In the genomic region with DNA sequence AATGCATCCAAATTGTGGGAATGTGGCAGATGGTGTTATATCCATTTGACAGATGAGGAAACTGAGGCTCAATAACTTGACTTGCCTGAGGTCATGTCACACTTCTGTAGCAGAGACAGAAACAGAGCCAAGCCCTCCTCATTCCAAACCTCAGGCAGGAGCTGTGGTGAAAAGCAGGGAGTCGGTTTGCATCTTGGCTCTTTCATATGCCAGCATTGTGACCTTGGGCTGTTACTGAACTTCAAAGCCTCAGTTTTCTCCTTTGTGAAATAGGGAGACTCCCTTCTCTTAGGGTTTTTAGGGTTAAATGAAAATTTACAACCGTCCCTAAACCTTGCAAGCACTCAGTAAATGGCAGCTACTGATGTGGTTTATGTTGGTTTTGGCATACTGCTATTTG, we compare ENCODE assay signal across 19 cellular contexts.
A peak's percentile ranks its signal among the peaks of the same experiment; 100 is the strongest.
DNase-seq lines count a peak whose midpoint lies in the region; ATAC-seq, FAIRE-seq and TF ChIP-seq lines count a peak whose summit lies in the region.
"Had no signal": no experiment of that assay in that cellular context is flagged by ENCODE, and none has a peak within 500 bp of the region (broad histone marks: within the 10 kb centered on the region; RNA-seq: fewer than 3 reads in every experiment).

No MANE protein-coding gene starts in this region.

- no peak for TF ChIP-seq POLR2A in K562 (conservative IDR thresholded peaks at IDR 0.05)

- CTCF ChIA-PET in CD4-positive, alpha-beta T cell (lab: Charles Lee): interaction anchor here (1.2 kb wide), 1 partner anchor 95 kb away, joined by 3 read pairs; a partner anchor contains a TSS
- CTCF ChIA-PET in K562 (lab: Yijun Ruan, JAX; ENCODE audit: low intra/inter-chr PET ratio): no interaction called here

- no peak for TF ChIP-seq CTCF in CD4-positive, alpha-beta T cell (IDR thresholded peaks at IDR 0.05)
- TF ChIP-seq CTCF in K562 (IDR thresholded peaks at IDR 0.05 in 2 of 3, conservative IDR thresholded peaks at IDR 0.05 in 1 of 3; ENCODE audit: insufficient read depth in 2 of 3, low read depth in 1 of 3, low read length in 3 of 3) (no peak), osteocyte (IDR thresholded peaks at IDR 0.05) (no peak)

- 17% methylated on average over 2 of the region's 2 CpGs for WGBS in K562 (ENCODE audit: insufficient coverage, low coverage, missing lambda C conversion rate)
- WGBS in GM23248 (ENCODE audit: low coverage in 1 of 2, low lambda C conversion rate in 2 of 2, missing lambda C conversion rate in 2 of 2), 2 experiments: 15 to 19% methylated on average over 2 of the region's 2 CpGs

- no peaks in the 10 kb centered on the region for H3K27me3 Mint-ChIP-seq in CD4-positive, alpha-beta T cell
- peaks cover 2% of the 10 kb centered on the region for H3K27me3 Mint-ChIP-seq in osteocyte (ENCODE audit: unreplicated experiment)
- H3K27me3 Mint-ChIP-seq: CD8-positive, alpha-beta memory T cell had no signal

- no peaks in the 10 kb centered on the region for H3K27me3 ChIP-seq in CD4-positive, alpha-beta T cell (ENCODE audit: control insufficient read depth, insufficient read depth, low read length)
- no peaks in the 10 kb centered on the region for H3K27me3 ChIP-seq in HUES48 (ENCODE audit: control insufficient read depth, insufficient read depth, low read length)
- no peaks in the 10 kb centered on the region for H3K27me3 ChIP-seq in K562 (ENCODE audit: control insufficient read depth in 2 of 2, insufficient read depth in 2 of 2, low read length in 2 of 2)
- H3K27me3 ChIP-seq in iPS-20b (ENCODE audit: insufficient read depth, low read length): no peaks in the 10 kb centered on the region
- no peaks in the 10 kb centered on the region for H3K27me3 ChIP-seq in GM23248 (replicated peaks; ENCODE audit: insufficient read depth)
- H3K27me3 ChIP-seq: BE2C had no signal

- H3K4me2 ChIP-seq in K562 (ENCODE audit: insufficient read depth, low read length) (no peak overlapping the region), GM23248 (ENCODE audit: unreplicated experiment) (no peak overlapping the region)
- H3K4me2 ChIP-seq: A549 had no signal

- H3K9me2 ChIP-seq in GM23248 (ENCODE audit: insufficient read depth): no peaks in the 10 kb centered on the region

- H4K20me1 ChIP-seq in K562 (replicated peaks; ENCODE audit: control insufficient read depth, insufficient read depth, low read length) (no peaks in the 10 kb centered on the region), GM23248 (ENCODE audit: insufficient read depth) (no peaks in the 10 kb centered on the region)

- in situ Hi-C loops in K562 (cut with MboI): no loop called here
- in situ Hi-C loops in GM23248 (cut with MboI): no loop called here

- POLR2A ChIA-PET in CD4-positive, alpha-beta T cell (lab: Charles Lee): no interaction called here
- POLR2A ChIA-PET in K562 (lab: Yijun Ruan, JAX): no interaction called here

- BruUV-seq in K562 (replicated peaks; lab: Mats Ljungman, UMichigan): no TSS peak

- no peak for DNase-seq in CD4-positive, alpha-beta T cell
- no peak for DNase-seq in K562 (ENCODE audit: extremely low read depth in 1 of 4, low spot score in 3 of 4)
- DNase-seq in osteocyte (ENCODE audit: extremely low spot score, unreplicated experiment): no peak
- DNase-seq in GM23248: no peak
- DNase-seq in NCI-H226: no peak
- DNase-seq: BE2C; Caco-2; CD8-positive, alpha-beta memory T cell; DMS53; H9; Kasumi-1; KBM-7 had no signal

- no peaks in the 10 kb centered on the region for H3K9me3 ChIP-seq in CD4-positive, alpha-beta T cell (ENCODE audit: control insufficient read depth, low read length)
- H3K9me3 ChIP-seq in HUES48 (ENCODE audit: control insufficient read depth, insufficient read depth, low read length): no peaks in the 10 kb centered on the region
- H3K9me3 ChIP-seq in K562 (replicated peaks; ENCODE audit: control insufficient read depth, insufficient read depth, low read depth, low read length): no peaks in the 10 kb centered on the region
- H3K9me3 ChIP-seq in iPS-20b (ENCODE audit: insufficient read depth, low read depth, low read length): no peaks in the 10 kb centered on the region
- H3K9me3 ChIP-seq in GM23248 (ENCODE audit: low read depth): no peaks in the 10 kb centered on the region
- H3K9me3 ChIP-seq: A549, BE2C, Caco-2 had no signal

- no peak for TF ChIP-seq RAD21 in K562 (CRISPR knock-in tag; conservative IDR thresholded peaks at IDR 0.05 in 1 of 2, IDR thresholded peaks at IDR 0.05 in 1 of 2)

- H3K9ac ChIP-seq in HUES48 (ENCODE audit: low read depth, low read length) (no peak overlapping the region), K562 (ENCODE audit: insufficient read depth in 1 of 2, low read depth in 2 of 2, low read length in 2 of 2) (no peak overlapping the region), iPS-20b (ENCODE audit: low read depth, low read length) (peak overlapping the region; percentile 52), GM23248 (no peak overlapping the region)

- H3F3A ChIP-seq in GM23248 (ENCODE audit: insufficient read depth): no peaks in the 10 kb centered on the region

- no peak overlapping the region for H2AFZ ChIP-seq in K562 (ENCODE audit: low read depth, low read length)
- no peak overlapping the region for H2AFZ ChIP-seq in GM23248

- H3K4me3 ChIP-seq in HUES48 (ENCODE audit: low read depth, low read length) (no peak overlapping the region), K562 (no peak overlapping the region), iPS-20b (ENCODE audit: low read length) (peak overlapping the region; percentile 14; the same call in 1 of the 2 replicates), GM23248 (no peak overlapping the region)
- H3K4me3 ChIP-seq: A549, GM12878 had no signal

- H3K4me1 ChIP-seq in HUES48 (ENCODE audit: control insufficient read depth, insufficient read depth, low read length) (peaks cover 47% of the 10 kb centered on the region), K562 (replicated peaks in 1 of 2; ENCODE audit: control insufficient read depth in 2 of 2, insufficient read depth in 2 of 2, low read length in 2 of 2) (peaks cover 0 to 3% of the 10 kb centered on the region in 2 experiments; a peak in 1 of 5 replicates), iPS-20b (ENCODE audit: insufficient read depth, low read length) (peaks cover 55% of the 10 kb centered on the region), GM23248 (ENCODE audit: insufficient read depth) (no peaks in the 10 kb centered on the region)
- H3K4me1 ChIP-seq: A549, BE2C had no signal

- intact Hi-C loops in CD4-positive, alpha-beta T cell (cut with DNase I, micrococcal nuclease): no loop called here
- intact Hi-C loops in K562 (cut with micrococcal nuclease): no loop called here

- H3K79me2 ChIP-seq in K562 (ENCODE audit: control insufficient read depth, insufficient read depth, low read length): no peaks in the 10 kb centered on the region
- H3K79me2 ChIP-seq in GM23248 (ENCODE audit: insufficient read depth): no peaks in the 10 kb centered on the region

- peaks cover 68% of the 10 kb centered on the region for H3K4me1 Mint-ChIP-seq in CD4-positive, alpha-beta T cell (ENCODE audit: low read depth)
- peaks cover 12% of the 10 kb centered on the region for H3K4me1 Mint-ChIP-seq in osteocyte (ENCODE audit: unreplicated experiment)

- H3K36me3 ChIP-seq in HUES48 (ENCODE audit: control insufficient read depth, insufficient read depth, low read length) (no peaks in the 10 kb centered on the region), K562 (ENCODE audit: control insufficient read depth, insufficient read depth, low read length) (no peaks in the 10 kb centered on the region), iPS-20b (ENCODE audit: insufficient read depth, low read depth, low read length) (no peaks in the 10 kb centered on the region), GM23248 (ENCODE audit: low read depth) (no peaks in the 10 kb centered on the region)
- H3K36me3 ChIP-seq: BE2C had no signal

- peaks cover 8% of the 10 kb centered on the region for H3K36me3 Mint-ChIP-seq in CD4-positive, alpha-beta T cell (ENCODE audit: low read depth)
- H3K36me3 Mint-ChIP-seq in osteocyte (ENCODE audit: unreplicated experiment): no peaks in the 10 kb centered on the region

- no peak overlapping the region for H3K4me3 Mint-ChIP-seq in CD4-positive, alpha-beta T cell
- no peak overlapping the region for H3K4me3 Mint-ChIP-seq in osteocyte (ENCODE audit: unreplicated experiment)
- H3K4me3 Mint-ChIP-seq: CD8-positive, alpha-beta memory T cell had no signal

- no peak for TF ChIP-seq EP300 in K562 (IDR thresholded peaks at IDR 0.05; ENCODE audit: low read length)

- H3K9me1 ChIP-seq in K562 (ENCODE audit: control insufficient read depth, insufficient read depth, low read length): no peaks in the 10 kb centered on the region

- peak overlapping the region; percentile 44 for H3K27ac Mint-ChIP-seq in CD4-positive, alpha-beta T cell
- H3K27ac Mint-ChIP-seq in osteocyte (ENCODE audit: unreplicated experiment): no peak overlapping the region

- no peak for ATAC-seq in CD4-positive, alpha-beta T cell (ENCODE audit: poor library complexity)
- ATAC-seq in K562 (no peak), HG02623 (IDR thresholded peaks at IDR 0.05; ENCODE audit: unreplicated experiment) (no peak)
- ATAC-seq: A549, GM12878 had no signal

- no peak for FAIRE-seq in K562 (lab: Jason Lieb, UNC)
- FAIRE-seq: GM12878, GM18507 had no signal

- H3K9me3 Mint-ChIP-seq in CD4-positive, alpha-beta T cell: no peaks in the 10 kb centered on the region
- no peaks in the 10 kb centered on the region for H3K9me3 Mint-ChIP-seq in osteocyte (ENCODE audit: unreplicated experiment)
- H3K9me3 Mint-ChIP-seq: CD8-positive, alpha-beta memory T cell; H9 had no signal

- no peak overlapping the region for H3K27ac ChIP-seq in CD4-positive, alpha-beta T cell (ENCODE audit: low read depth, low read length)
- H3K27ac ChIP-seq in HUES48 (ENCODE audit: low read depth, low read length): peak overlapping the region; percentile 70
- no peak overlapping the region for H3K27ac ChIP-seq in K562 (ENCODE audit: extremely low read depth, low read depth, low read length)
- peak overlapping the region; percentile 22 for H3K27ac ChIP-seq in iPS-20b (ENCODE audit: low read length)
- no peak overlapping the region for H3K27ac ChIP-seq in GM23248
- H3K27ac ChIP-seq: A549, C4-2B had no signal

TF ChIP-seq in K562, 482 proteins besides CTCF, POLR2A, EP300 and RAD21 (continues in another document):
- TF ChIP-seq ZNF57 (CRISPR knock-in tag; IDR thresholded peaks at IDR 0.05) (no peak), ESRRA (IDR thresholded peaks at IDR 0.05; ENCODE audit: borderline replicate concordance, low read depth) (0 out of 2 replicates have a peak, but pooled peaks have one; percentile 18)
- TF ChIP-seq, protein P1, sequence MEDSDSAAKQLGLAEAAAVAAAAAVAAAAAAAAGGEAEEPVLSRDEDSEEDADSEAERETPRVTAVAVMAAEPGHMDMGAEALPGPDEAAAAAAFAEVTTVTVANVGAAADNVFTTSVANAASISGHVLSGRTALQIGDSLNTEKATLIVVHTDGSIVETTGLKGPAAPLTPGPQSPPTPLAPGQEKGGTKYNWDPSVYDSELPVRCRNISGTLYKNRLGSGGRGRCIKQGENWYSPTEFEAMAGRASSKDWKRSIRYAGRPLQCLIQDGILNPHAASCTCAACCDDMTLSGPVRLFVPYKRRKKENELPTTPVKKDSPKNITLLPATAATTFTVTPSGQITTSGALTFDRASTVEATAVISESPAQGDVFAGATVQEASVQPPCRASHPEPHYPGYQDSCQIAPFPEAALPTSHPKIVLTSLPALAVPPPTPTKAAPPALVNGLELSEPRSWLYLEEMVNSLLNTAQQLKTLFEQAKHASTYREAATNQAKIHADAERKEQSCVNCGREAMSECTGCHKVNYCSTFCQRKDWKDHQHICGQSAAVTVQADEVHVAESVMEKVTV (CRISPR knock-in tag; IDR thresholded peaks at IDR 0.05): no peak

Comparison
In these comparisons a context has a peak if more than half of its experiments do, and no peak if none do; other contexts are left out.
1. H3K27ac ChIP-seq: peak in HUES48 (single experiment) and iPS-20b (single experiment); none in CD4-positive, alpha-beta T cell (single experiment), K562 (single experiment) and GM23248 (single experiment).